Comparison of ENCODE assay signal across 9 cellular contexts in genomic region chr4:6200922-6201362, GRCh38. TPM values are rescaled to one million over a fixed set of nuclear protein-coding genes. Genes with fewer than 3 reads are reported as not detected.
DNase-seq lines count a peak whose midpoint lies in the region; ATAC-seq, FAIRE-seq and TF ChIP-seq lines count a peak whose summit lies in the region.
"Had no signal": no experiment of that assay in that cellular context is flagged by ENCODE, and none has a peak within 500 bp of the region (broad histone marks: within the 10 kb centered on the region; RNA-seq: fewer than 3 reads in every experiment).

No MANE protein-coding gene starts in this region.

- no peak overlapping the region for H3K27ac Mint-ChIP-seq in osteocyte (ENCODE audit: unreplicated experiment)

- H3K27me3 ChIP-seq in tibial nerve (peaks cover 0 to 43% of the 10 kb centered on the region in 2 donors), colonic mucosa (peaks cover 18% of the 10 kb centered on the region)

- TF ChIP-seq CTCF in osteocyte (IDR thresholded peaks at IDR 0.05) (no peak), tibial nerve (IDR thresholded peaks at IDR 0.05) (no peak), colonic mucosa (IDR thresholded peaks at IDR 0.05) (no peak)

- peaks cover 5% of the 10 kb centered on the region for H3K4me1 Mint-ChIP-seq in osteocyte (ENCODE audit: unreplicated experiment)

- H3K36me3 Mint-ChIP-seq in osteocyte (ENCODE audit: unreplicated experiment), result peaks cover 2% of the 10 kb centered on the region

- FAIRE-seq in GM12892 (lab: Jason Lieb, UNC), result peak; percentile 85
- FAIRE-seq: endometrium had no signal

- H3K4me3 ChIP-seq in tibial nerve, result peak overlapping the region in 2 of 4 donors; percentile 30 to 63
- H3K4me3 ChIP-seq in colonic mucosa, result no peak overlapping the region

- peaks cover 51% of the 10 kb centered on the region for H3K27me3 Mint-ChIP-seq in osteocyte (ENCODE audit: unreplicated experiment)

- H3K9me3 ChIP-seq in tibial nerve (peaks cover 0 to 11% (median 0%) of the 10 kb centered on the region in 4 donors), colonic mucosa (no peaks in the 10 kb centered on the region)

- peak overlapping the region; percentile 29 for H3K4me3 Mint-ChIP-seq in osteocyte (ENCODE audit: unreplicated experiment)

- peak overlapping the region in 1 of 2 donors; percentile 43 for H3K9ac ChIP-seq in colonic mucosa (ENCODE audit: low read depth in 2 of 2, low read length in 2 of 2)

- 12 to 100% methylated on average over 1 to 15 of the region's 15 CpGs for WGBS in tibial nerve, 2 donors

- no peak for DNase-seq in GM12892 (ENCODE audit: insufficient read length)
- no peak for DNase-seq in osteocyte (ENCODE audit: extremely low spot score, unreplicated experiment)
- no peak for DNase-seq in tibial nerve (ENCODE audit: low spot score in 2 of 2)
- DNase-seq in 8988T, result no peak
- no peak for DNase-seq in pons (ENCODE audit: low spot score)
- no peak for DNase-seq in colonic mucosa

- H3K36me3 ChIP-seq in tibial nerve (no peaks in the 10 kb centered on the region), colonic mucosa (no peaks in the 10 kb centered on the region)

- intact Hi-C loops in colonic mucosa (cut with DNase I), result no loop called here

- peak; percentile 9 for ATAC-seq in HG03432 (IDR thresholded peaks at IDR 0.05; ENCODE audit: unreplicated experiment)

- TF ChIP-seq POLR2A in GM12892 (IDR thresholded peaks at IDR 0.05; ENCODE audit: low read depth, low read length) (no peak), tibial nerve (IDR thresholded peaks at IDR 0.05) (no peak)

- H3K9me3 Mint-ChIP-seq in osteocyte (ENCODE audit: unreplicated experiment), result peaks cover 7% of the 10 kb centered on the region

- peak overlapping the region; percentile 42 for H3K27ac ChIP-seq in angular gyrus (ENCODE audit: low read depth, low read length)
- no peak overlapping the region for H3K27ac ChIP-seq in tibial nerve
- H3K27ac ChIP-seq in colonic mucosa, result no peak overlapping the region

- H3K4me1 ChIP-seq in tibial nerve, result peaks cover 0 to 26% (median 4%) of the 10 kb centered on the region in 4 donors
- peaks cover 3% of the 10 kb centered on the region for H3K4me1 ChIP-seq in colonic mucosa

- no peak for TF ChIP-seq EP300 in tibial nerve (IDR thresholded peaks at IDR 0.05)

RNA-seq across cellular contexts. Expression of gene JAKMIP1, which starts 0.6 kb away (rescaled TPM):
- 16.0 TPM for polyA plus RNA-seq in GM12892 (2012; ENCODE audit: missing spikeins)
- total RNA-seq in osteocyte (not detected in 2 replicates), tibial nerve (1 to 10 TPM in 2 of 4 donors, under 1 TPM in 2; 0.30 to 2.5 (median 1.2) TPM), colonic mucosa (under 1 TPM; 0.19 to 0.42 TPM)
